In the genomic region with DNA sequence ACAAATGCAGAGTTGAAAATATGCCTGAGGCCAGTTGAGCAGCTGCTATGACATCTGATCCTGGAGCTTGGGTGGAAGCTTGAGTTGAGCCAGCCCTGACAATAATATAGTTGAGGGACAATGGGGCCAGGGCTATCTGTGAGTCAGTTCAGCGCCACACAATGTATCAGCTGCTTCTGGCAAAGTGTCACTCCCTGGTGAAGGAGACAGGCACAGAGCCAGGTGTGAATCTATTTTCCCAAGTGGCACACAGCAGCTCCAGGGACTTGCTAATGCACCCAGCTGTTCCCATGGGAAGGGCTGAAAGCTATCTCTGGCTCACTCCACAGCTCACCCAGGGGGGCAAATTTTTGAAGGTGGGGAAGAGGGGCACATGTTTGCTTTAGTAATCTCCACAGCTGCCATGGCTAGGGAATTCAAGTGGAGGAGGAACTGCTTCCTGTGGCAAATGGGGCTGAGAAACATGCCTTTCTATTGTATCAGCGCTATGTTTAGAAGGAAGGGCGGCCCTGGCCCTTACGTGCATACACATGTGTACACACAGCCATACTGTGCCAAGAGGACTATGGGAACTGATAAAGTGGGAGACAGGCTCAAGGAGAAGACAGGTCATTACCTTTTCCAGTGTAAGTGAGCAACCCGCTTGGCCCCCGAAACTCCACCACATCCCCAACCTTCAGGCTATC, we compare ENCODE assay signal across 10 cellular contexts. TPM values are rescaled to one million over a fixed set of nuclear protein-coding genes. Genes with fewer than 3 reads are reported as not detected.
DNase-seq lines count a peak whose midpoint lies in the region; ATAC-seq and TF ChIP-seq lines count a peak whose summit lies in the region.
"Had no signal": no experiment of that assay in that cellular context is flagged by ENCODE, and none has a peak within 500 bp of the region (broad histone marks: within the 10 kb centered on the region; RNA-seq: fewer than 3 reads in every experiment).

No MANE protein-coding gene starts in this region.

- H3K9me3 Mint-ChIP-seq in activated T-cell treated with anti-CD3 and anti-CD28 coated beads, Interleukin-2, amount 50 U/mL, for 24 hours, result no peaks in the 10 kb centered on the region
- H3K9me3 Mint-ChIP-seq: dendritic cell treated with granulocyte-macrophage colony-stimulating factor and Interleukin-4, amounts not matched to agents 40 ng/mL and 50 ng/mL, for 4 days had no signal

- H3K27me3 ChIP-seq in testis, result no peaks in the 10 kb centered on the region

- TF ChIP-seq CTCF in testis (IDR thresholded peaks at IDR 0.05), result no peak

- TF ChIP-seq POLR2A in testis (IDR thresholded peaks at IDR 0.05), result no peak

- peaks cover 38% of the 10 kb centered on the region for H3K4me1 Mint-ChIP-seq in activated T-cell treated with anti-CD3 and anti-CD28 coated beads, Interleukin-2, amount 50 U/mL, for 24 hours (ENCODE audit: low read depth)

- no peak for DNase-seq in activated T-cell treated with anti-CD3 and anti-CD28 coated beads, Interleukin-2, amount 50 U/mL, for 24 hours
- DNase-seq in activated T-cell treated with anti-CD3 and anti-CD28 coated beads, Interleukin-2, amount 50 U/mL, for 1 hour, result no peak
- DNase-seq in RPMI7951 (ENCODE audit: low read depth) (peak; percentile 15), Right ventricle myocardium superior (no peak), testis (peak; percentile 91)
- DNase-seq in activated CD4-positive, alpha-beta T cell treated with anti-CD3 and anti-CD28 coated beads, Interleukin-2, amount 50 U/mL, for 48 hours, result no peak
- no peak for DNase-seq in central memory CD4-positive, alpha-beta T cell
- DNase-seq: mucosa of descending colon had no signal

- 61 to 80% methylated on average over 5 to 6 of the region's 6 CpGs for WGBS in testis, 2 donors

- H3K27ac Mint-ChIP-seq in activated T-cell treated with anti-CD3 and anti-CD28 coated beads, Interleukin-2, amount 50 U/mL, for 24 hours, result peak overlapping the region; percentile 48

- H3K4me3 Mint-ChIP-seq in activated T-cell treated with anti-CD3 and anti-CD28 coated beads, Interleukin-2, amount 50 U/mL, for 24 hours, result peak overlapping the region; percentile 81

- H3K27ac ChIP-seq in testis, result peak overlapping the region; percentile 41 to 63

- peaks cover 22% of the 10 kb centered on the region for H3K4me1 ChIP-seq in testis

- H3K4me3 ChIP-seq in testis, result no peak overlapping the region
- H3K4me3 ChIP-seq: mucosa of descending colon had no signal

- no peaks in the 10 kb centered on the region for H3K27me3 Mint-ChIP-seq in activated T-cell treated with anti-CD3 and anti-CD28 coated beads, Interleukin-2, amount 50 U/mL, for 24 hours
- H3K27me3 Mint-ChIP-seq: dendritic cell treated with granulocyte-macrophage colony-stimulating factor and Interleukin-4, amounts not matched to agents 40 ng/mL and 50 ng/mL, for 4 days had no signal

- ATAC-seq in Right ventricle myocardium superior (ENCODE audit: poor library complexity) (peak; percentile 40), GM21786 (IDR thresholded peaks at IDR 0.05; ENCODE audit: unreplicated experiment) (no peak)
- ATAC-seq: mucosa of descending colon had no signal

- H3K36me3 ChIP-seq in testis (ENCODE audit: low read depth, missing control alignments), result no peaks in the 10 kb centered on the region

- H3K36me3 Mint-ChIP-seq in activated T-cell treated with anti-CD3 and anti-CD28 coated beads, Interleukin-2, amount 50 U/mL, for 24 hours (ENCODE audit: low read depth), result peaks cover 52% of the 10 kb centered on the region

- intact Hi-C loops in Right ventricle myocardium superior (cut with DNase I) (no loop called here), testis (cut with DNase I; ENCODE audit: low total_unique reads) (no loop called here)

- no peaks in the 10 kb centered on the region for H3K9me3 ChIP-seq in testis
- H3K9me3 ChIP-seq: mucosa of descending colon had no signal

RNA-seq across cellular contexts. Expression of gene CYB5R1, which starts 2.2 kb away (rescaled TPM):
- total RNA-seq in RPMI7951 (2014; rRNA removed; shearing (Covaris generic)), result 30.9 and 35.3 TPM in 2 replicates
- 118 TPM for total RNA-seq in Right ventricle myocardium superior
- total RNA-seq in testis, result 100 to 1,000 TPM; 191 to 281 TPM
- polyA plus RNA-seq in testis (ENCODE audit: insufficient read depth, low read depth, low replicate concordance), result 145 TPM

RNA-seq across cellular contexts. Expression of gene ADIPOR1, which starts 6.8 kb away (rescaled TPM):
- 76.3 and 85.4 TPM in 2 replicates for total RNA-seq in RPMI7951 (2014; rRNA removed; shearing (Covaris generic))
- total RNA-seq in Right ventricle myocardium superior, result 76.6 TPM
- total RNA-seq in testis, result 100 to 1,000 TPM; 157 to 164 TPM
- 114 TPM for polyA plus RNA-seq in testis (ENCODE audit: insufficient read depth, low read depth, low replicate concordance)

RNA-seq across cellular contexts. Expression of gene KLHL12, which starts 37.9 kb away (rescaled TPM):
- total RNA-seq in RPMI7951 (2014; rRNA removed; shearing (Covaris generic)), result 16.8 and 19.1 TPM in 2 replicates
- 19.4 TPM for total RNA-seq in Right ventricle myocardium superior
- 10 to 100 TPM; 73.5 to 74.7 TPM for total RNA-seq in testis
- 109 TPM for polyA plus RNA-seq in testis (ENCODE audit: insufficient read depth, low read depth, low replicate concordance)

RNA-seq across cellular contexts. Expression of gene TMEM183A, which starts 42.3 kb away (rescaled TPM):
- total RNA-seq in RPMI7951 (2014; rRNA removed; shearing (Covaris generic)), result 62.9 and 64.3 TPM in 2 replicates
- total RNA-seq in Right ventricle myocardium superior (21.8 TPM), testis (100 to 1,000 TPM; 129 to 135 TPM)
- 114 TPM for polyA plus RNA-seq in testis (ENCODE audit: insufficient read depth, low read depth, low replicate concordance)

Comparison
In these comparisons a context has a peak if more than half of its experiments do, and no peak if none do; other contexts are left out.
1. DNase-seq: peak in RPMI7951 (single experiment) and testis (single experiment); none in activated T-cell treated with anti-CD3 and anti-CD28 coated beads, Interleukin-2, amount 50 U/mL, for 24 hours (single experiment), activated T-cell treated with anti-CD3 and anti-CD28 coated beads, Interleukin-2, amount 50 U/mL, for 1 hour (single experiment), Right ventricle myocardium superior (single experiment), activated CD4-positive, alpha-beta T cell treated with anti-CD3 and anti-CD28 coated beads, Interleukin-2, amount 50 U/mL, for 48 hours (0 of 2) and central memory CD4-positive, alpha-beta T cell (single experiment).